26 cellular contexts compared by ENCODE assay signal in genomic region chr2:203647579-203647978, GRCh38. TPM values are rescaled to one million over a fixed set of nuclear protein-coding genes. Genes with fewer than 3 reads are reported as not detected.
DNase-seq lines count a peak whose midpoint lies in the region; ATAC-seq, FAIRE-seq and TF ChIP-seq lines count a peak whose summit lies in the region.
"Had no signal": no experiment of that assay in that cellular context is flagged by ENCODE, and none has a peak within 500 bp of the region (broad histone marks: within the 10 kb centered on the region; RNA-seq: fewer than 3 reads in every experiment).

No MANE protein-coding gene starts in this region.

- ATAC-seq in A549 (no peak), right lobe of liver (no peak), upper lobe of left lung (ENCODE audit: low FRiP score in 2 of 2) (no peak), T-helper 17 cell (no peak), HG03095 (IDR thresholded peaks at IDR 0.05; ENCODE audit: unreplicated experiment) (no peak), GM18519 (IDR thresholded peaks at IDR 0.05; ENCODE audit: low FRiP score, unreplicated experiment) (no peak)

- H3K4me3 ChIP-seq in A549 (no peak overlapping the region), right lobe of liver (peak overlapping the region in 1 of 3 donors; percentile 6), upper lobe of left lung (no peak overlapping the region)
- H3K4me3 ChIP-seq: BLaER1 treated with 17β-estradiol and CSF1 and Interleukin-3, amounts not matched to agents 10 nM and 100 nM; GM23248 had no signal

- no peak for DNase-seq in A549 (ENCODE audit: low read depth in 1 of 2, low spot score in 1 of 2)
- DNase-seq in right lobe of liver = no peak
- DNase-seq in upper lobe of left lung = no peak
- DNase-seq in T-helper 17 cell = no peak
- DNase-seq: ACHN; AML-193; BE2C; CD4-positive, alpha-beta T cell; CD8-positive, alpha-beta memory T cell; DMS 273 treated with DMSO at 0.1 percent for 48 hours; DMS79; GF-D8; H7; HCEC 1CT had no signal

- H3K4me2 ChIP-seq in A549 = peak overlapping the region; percentile 77

- TF ChIP-seq POLR2A in A549 (IDR thresholded peaks at IDR 0.05; ENCODE audit: low read length) = no peak
- no peak for TF ChIP-seq POLR2A in right lobe of liver (IDR thresholded peaks at IDR 0.05)
- TF ChIP-seq POLR2A in upper lobe of left lung (IDR thresholded peaks at IDR 0.05) = no peak

- no peak for TF ChIP-seq EP300 in A549 (IDR thresholded peaks at IDR 0.05)
- no peak for TF ChIP-seq EP300 in upper lobe of left lung (IDR thresholded peaks at IDR 0.05)

- no peaks in the 10 kb centered on the region for H3K27me3 Mint-ChIP-seq in T-helper 17 cell
- H3K27me3 Mint-ChIP-seq: CD4-positive, alpha-beta T cell; CD8-positive, alpha-beta memory T cell had no signal

- POLR2A ChIA-PET in A549 (lab: Yijun Ruan, JAX) = interaction anchor here (2.9 kb wide), 1 partner anchor 112 kb away, joined by 12 read pairs; the partner anchor contains the start of gene RAPH1

- TF ChIP-seq CTCF in A549 (IDR thresholded peaks at IDR 0.05) = no peak
- no peak for TF ChIP-seq CTCF in right lobe of liver (IDR thresholded peaks at IDR 0.05)
- TF ChIP-seq CTCF in upper lobe of left lung (IDR thresholded peaks at IDR 0.05) = no peak

- H3K36me3 ChIP-seq in right lobe of liver (no peaks in the 10 kb centered on the region), upper lobe of left lung (no peaks in the 10 kb centered on the region)
- H3K36me3 ChIP-seq: BE2C; BLaER1 treated with 17β-estradiol and CSF1 and Interleukin-3, amounts not matched to agents 10 nM and 100 nM had no signal

- no peak overlapping the region for H3K4me3 Mint-ChIP-seq in T-helper 17 cell
- H3K4me3 Mint-ChIP-seq: CD14-positive monocyte; CD4-positive, alpha-beta T cell; CD8-positive, alpha-beta memory T cell had no signal

- FAIRE-seq in A549 (lab: Jason Lieb, UNC) = no peak
- peak; percentile 56 for FAIRE-seq in islet of Langerhans (lab: Jason Lieb, UNC)
- FAIRE-seq: D721Med, GM12891, GM18507, GM19239, H1 had no signal

- WGBS in A549 (ENCODE audit: missing lambda C conversion rate) = 92% methylated on average over 1 of the region's 1 CpG
- 61% methylated on average over 1 of the region's 1 CpG for WGBS in right lobe of liver (ENCODE audit: insufficient coverage, low coverage, low lambda C conversion rate, missing lambda C conversion rate)
- WGBS in upper lobe of left lung, 2 donors = 91 to 100% methylated on average over 1 of the region's 1 CpG

- H3K9me3 ChIP-seq in A549 (no peaks in the 10 kb centered on the region), right lobe of liver (no peaks in the 10 kb centered on the region), upper lobe of left lung (no peaks in the 10 kb centered on the region), T-helper 17 cell (ENCODE audit: control insufficient read depth, low read length, poor library complexity, severe bottlenecking) (no peaks in the 10 kb centered on the region)
- H3K9me3 ChIP-seq: BE2C had no signal

- no peak for TF ChIP-seq RAD21 in A549 (conservative IDR thresholded peaks at IDR 0.05 in 1 of 2, IDR thresholded peaks at IDR 0.05 in 1 of 2)

- no peak overlapping the region for H3K27ac Mint-ChIP-seq in T-helper 17 cell
- H3K27ac Mint-ChIP-seq: CD4-positive, alpha-beta T cell; CD8-positive, alpha-beta memory T cell had no signal

- H3K27ac ChIP-seq in A549 = peak overlapping the region in 1 of 2 experiments; percentile 68; a peak in 3 of 6 replicates
- peak overlapping the region in 2 of 3 donors; percentile 51 to 84 for H3K27ac ChIP-seq in right lobe of liver
- peak overlapping the region in 3 of 4 donors; percentile 2 to 63 (median 21) for H3K27ac ChIP-seq in upper lobe of left lung
- H3K27ac ChIP-seq: BLaER1 treated with 17β-estradiol and CSF1 and Interleukin-3, amounts not matched to agents 10 nM and 100 nM; GM23248 had no signal

- H3K27me3 ChIP-seq in right lobe of liver (no peaks in the 10 kb centered on the region), upper lobe of left lung (no peaks in the 10 kb centered on the region)
- H3K27me3 ChIP-seq: BE2C; BLaER1 treated with 17β-estradiol and CSF1 and Interleukin-3, amounts not matched to agents 10 nM and 100 nM had no signal

- peaks cover 4% of the 10 kb centered on the region for H3K4me1 Mint-ChIP-seq in T-helper 17 cell

- H3K4me1 ChIP-seq in A549 (peaks cover 51% of the 10 kb centered on the region), right lobe of liver (peaks cover 0 to 60% (median 26%) of the 10 kb centered on the region in 4 donors), upper lobe of left lung (peaks cover 36 to 41% (median 38%) of the 10 kb centered on the region in 4 donors)

- CTCF ChIA-PET in A549 (lab: Yijun Ruan, JAX) = no interaction called here

- intact Hi-C loops in right lobe of liver (cut with DNase I) = no loop called here

- H3K36me3 Mint-ChIP-seq in T-helper 17 cell (ENCODE audit: low read depth) = no peaks in the 10 kb centered on the region
- H3K36me3 Mint-ChIP-seq: CD14-positive monocyte; CD8-positive, alpha-beta memory T cell had no signal

TF ChIP-seq in A549, 52 proteins besides CTCF, POLR2A, EP300 and RAD21:
- TF ChIP-seq HMGXB4 (CRISPR knock-in tag; IDR thresholded peaks at IDR 0.05; ENCODE audit: borderline replicate concordance) (no peak), MAZ (IDR thresholded peaks at IDR 0.05; ENCODE audit: borderline replicate concordance, low read depth, low read length) (no peak), EHF (CRISPR knock-in tag; IDR thresholded peaks at IDR 0.05) (no peak), ATOH8 (CRISPR knock-in tag; IDR thresholded peaks at IDR 0.05; ENCODE audit: low read depth) (no peak), SREBF2 (IDR thresholded peaks at IDR 0.05) (no peak), JUNB (IDR thresholded peaks at IDR 0.05) (0 out of 2 replicates have a peak, but pooled peaks have one; percentile 4), HOXA7 (CRISPR knock-in tag; IDR thresholded peaks at IDR 0.05) (no peak), POLR2AphosphoS2 (conservative IDR thresholded peaks at IDR 0.05; ENCODE audit: low read length) (no peak), EHMT2 (IDR thresholded peaks at IDR 0.05; ENCODE audit: low read depth) (no peak)

RNA-seq across cellular contexts. Expression of gene CD28, which starts 58.9 kb away (rescaled TPM):
- polyA plus RNA-seq in A549 (2011; rRNA removed) (not detected in 2 replicates), A549 (2017; fragmentation: RNase III; extraction: RNeasy Plus Mini Kit Qiagen cat#74134 plus additional on column Dnase treatment) (not detected in 3 replicates)
- polyA plus RNA-seq in A549 (2012; cell fraction: cytosol; rRNA removed) = not detected in 2 replicates
- polyA plus RNA-seq in A549 (2012; cell fraction: nucleus; rRNA removed) = not detected in 2 replicates
- not detected in 2 replicates for polyA minus RNA-seq in A549 (2011; rRNA and poly(A)+ RNA removed)
- total RNA-seq in right lobe of liver (1 to 10 TPM in 1 of 6 experiments, under 1 TPM in 5; 0.16 to 1.6 (median 0.46) TPM), upper lobe of left lung (1 to 10 TPM in 4 of 6 donors, under 1 TPM in 2; under 0.01 to 3.3 (median 1.4) TPM), T-helper 17 cell (100 to 1,000 TPM; 174 to 177 TPM)
- total RNA-seq: G401, H1, H7 had no signal
- polyA plus RNA-seq: H1 had no signal

Comparison
In these comparisons a context has a peak if more than half of its experiments do, and no peak if none do; other contexts are left out.
1. RNA of gene CD28, which starts 58.9 kb away (total RNA-seq): 174 to 177 TPM in T-helper 17 cell; under 0.01 to 3.3 TPM in upper lobe of left lung and 0.16 to 1.6 TPM in right lobe of liver; every median in the first group is over 10 times any median in the second.